Comparison of ENCODE assay signal across 8 cellular contexts in the genomic region with DNA sequence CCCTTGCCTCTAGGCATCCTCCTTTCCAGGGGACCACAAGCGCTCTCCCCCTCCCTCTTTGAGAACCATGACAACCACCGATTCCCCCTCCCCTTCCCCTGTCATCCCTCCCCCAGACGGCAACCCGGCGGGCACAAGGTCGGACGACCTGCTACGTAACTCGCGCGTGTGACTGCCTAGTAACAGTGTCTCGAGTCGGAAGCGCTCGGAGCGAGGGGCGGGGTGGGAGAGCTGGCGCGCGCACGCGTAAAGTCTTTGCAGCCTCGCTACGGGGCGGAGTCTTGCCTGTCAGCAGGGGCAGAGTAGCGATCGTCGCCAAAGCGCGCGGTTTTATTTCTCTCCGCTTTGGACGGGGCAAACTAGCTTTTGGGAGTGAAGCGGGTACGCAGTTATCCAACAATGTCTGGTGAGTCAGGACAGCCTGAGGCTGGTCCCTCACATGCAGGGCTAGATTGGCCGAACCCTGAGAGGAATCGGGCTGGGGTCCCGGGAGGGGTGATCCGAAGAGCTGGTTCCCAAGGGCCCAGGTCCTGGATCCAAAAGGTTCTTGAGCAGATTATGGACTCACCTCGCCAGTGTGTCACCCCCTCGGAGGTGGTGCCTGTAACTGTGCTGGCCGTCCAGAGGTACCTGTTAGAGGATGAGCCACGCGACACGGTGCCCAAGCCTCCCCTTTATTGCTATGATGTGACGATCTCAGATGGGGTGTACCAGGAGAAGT. TPM values are rescaled to one million over a fixed set of nuclear protein-coding genes. Genes with fewer than 3 reads are reported as not detected.
DNase-seq lines count a peak whose midpoint lies in the region; ATAC-seq and TF ChIP-seq lines count a peak whose summit lies in the region.

TSS of gene RADX (plus strand) at position 297 of the 721 bp plus-strand sequence. CDS start at position 400, 103 bp downstream.

- ATAC-seq in GM19023 (IDR thresholded peaks at IDR 0.05; ENCODE audit: unreplicated experiment) (peak; percentile 98), HG03139 (IDR thresholded peaks at IDR 0.05; ENCODE audit: unreplicated experiment) (peak; percentile 99)

- DNase-seq in AG09309 (ENCODE audit: low read depth) (no peak), NCI-H774 (lab: John Stamatoyannopoulos, UW) (peak; percentile 90), activated T-cell treated with anti-CD3 and anti-CD28 coated beads for 1 hour (ENCODE audit: low read depth) (peak; percentile 71), epithelial cell of proximal tubule (ENCODE audit: low read depth) (peak; percentile 27), mucosa of gallbladder (ENCODE audit: low spot score) (peak; percentile 73)
- DNase-seq in stimulated activated CD8-positive, alpha-beta memory T cell treated with anti-CD3 and anti-CD28 coated beads, Interleukin-4, amount 100 ng/mL, for 1 hour (ENCODE audit: low read depth in 2 of 2, low spot score in 1 of 2): peak; percentile 60 to 72

- peak within 1 kb of the TSS; percentile 62 for H3K4me3 ChIP-seq in AG09309 (ENCODE audit: control insufficient read depth, low read depth, low read length)
- peak within 1 kb of the TSS; percentile 71 for H3K4me3 ChIP-seq in epithelial cell of proximal tubule (ENCODE audit: low read depth, low read length)

- TF ChIP-seq CTCF in AG09309 (IDR thresholded peaks at IDR 0.05; ENCODE audit: control insufficient read depth, insufficient read depth, low read depth, low read length, missing control alignments) (no peak), epithelial cell of proximal tubule (conservative IDR thresholded peaks at IDR 0.05; ENCODE audit: low read depth, low read length) (no peak)

RNA-seq across cellular contexts. Expression of gene RADX, which starts in this region (rescaled TPM):
- total RNA-seq in epithelial cell of proximal tubule (1.4 and 1.6 TPM in 2 replicates), mucosa of gallbladder (1.7 TPM)
